In genomic region chr22:37608477-37609239, GRCh38 we compare ENCODE assay signal across 8 cellular contexts.
A peak's percentile ranks its signal among the peaks of the same experiment; 100 is the strongest.
DNase-seq lines count a peak whose midpoint lies in the region; ATAC-seq lines count a peak whose summit lies in the region.

Gene GGA1, plus strand, starts transcription at chr22:37608834. Its CDS starts 27 bp downstream, at chr22:37608861.

- no peaks in the 10 kb centered on the region for H3K9me3 Mint-ChIP-seq in effector memory CD8-positive, alpha-beta T cell
- H3K9me3 Mint-ChIP-seq in memory B cell = no peaks in the 10 kb centered on the region

- H3K36me3 Mint-ChIP-seq in effector memory CD8-positive, alpha-beta T cell (ENCODE audit: insufficient read depth) = peaks cover 25% of the 10 kb centered on the region
- peaks cover 1% of the 10 kb centered on the region for H3K36me3 Mint-ChIP-seq in memory B cell

- H3K4me3 Mint-ChIP-seq in effector memory CD8-positive, alpha-beta T cell = peak within 1 kb of the TSS; percentile 86 to 90
- peak within 1 kb of the TSS; percentile 86 for H3K4me3 Mint-ChIP-seq in memory B cell

- H3K27me3 Mint-ChIP-seq in effector memory CD8-positive, alpha-beta T cell = no peaks in the 10 kb centered on the region
- H3K27me3 Mint-ChIP-seq in memory B cell = peaks cover 4% of the 10 kb centered on the region

- peak; percentile 73 for ATAC-seq in GM21381 (IDR thresholded peaks at IDR 0.05; ENCODE audit: unreplicated experiment)
- peak; percentile 80 for ATAC-seq in effector memory CD8-positive, alpha-beta T cell (replicated peaks)
- ATAC-seq in memory B cell (ENCODE audit: low read depth) = peak; percentile 77

- peak within 1 kb of the TSS; percentile 90 to 96 for H3K27ac Mint-ChIP-seq in effector memory CD8-positive, alpha-beta T cell
- H3K27ac Mint-ChIP-seq in memory B cell = peak within 1 kb of the TSS; percentile 98

- DNase-seq in COR-L47 (lab: John Stamatoyannopoulos, UW) = peak; percentile 100
- DNase-seq in HUDEP-2 (lab: John Stamatoyannopoulos, UW; ENCODE audit: unreplicated experiment in 76 of 76) = peak in 75 of 76 experiments; percentile 64 to 97 (median 91)
- DNase-seq in NOMO-1 treated with dmso at 0.1 percent for 144 hours (lab: John Stamatoyannopoulos, UW; ENCODE audit: unreplicated experiment) = peak; percentile 99
- DNase-seq in activated CD8-positive, alpha-beta memory T cell treated with anti-CD3 and anti-CD28 coated beads for 48 hours (ENCODE audit: low read depth in 2 of 3, low spot score in 2 of 3) = peak; percentile 87 to 92 (median 92)
- DNase-seq in effector memory CD8-positive, alpha-beta T cell = peak; percentile 88 to 95 (median 88)
- peak; percentile 94 to 96 for DNase-seq in memory B cell (ENCODE audit: low spot score in 2 of 2)
- DNase-seq in stimulated activated CD8-positive, alpha-beta memory T cell treated with anti-CD3 and anti-CD28 coated beads, Interleukin-12 subunit alpha, Interleukin-12 subunit beta, amount 100 ng/mL, for 1 hour (ENCODE audit: low read depth) = peak; percentile 94

- H3K4me1 Mint-ChIP-seq in effector memory CD8-positive, alpha-beta T cell (ENCODE audit: low read depth in 2 of 2) = peaks cover 33 to 42% of the 10 kb centered on the region in 2 donors
- H3K4me1 Mint-ChIP-seq in memory B cell = peaks cover 15% of the 10 kb centered on the region

Comparison
In these comparisons a context has a peak if more than half of its experiments do, and no peak if none do; other contexts are left out.
1. Peak in every context shown above with its lines: DNase-seq and ATAC-seq.